8 cellular contexts compared by ENCODE assay signal in the genomic region with DNA sequence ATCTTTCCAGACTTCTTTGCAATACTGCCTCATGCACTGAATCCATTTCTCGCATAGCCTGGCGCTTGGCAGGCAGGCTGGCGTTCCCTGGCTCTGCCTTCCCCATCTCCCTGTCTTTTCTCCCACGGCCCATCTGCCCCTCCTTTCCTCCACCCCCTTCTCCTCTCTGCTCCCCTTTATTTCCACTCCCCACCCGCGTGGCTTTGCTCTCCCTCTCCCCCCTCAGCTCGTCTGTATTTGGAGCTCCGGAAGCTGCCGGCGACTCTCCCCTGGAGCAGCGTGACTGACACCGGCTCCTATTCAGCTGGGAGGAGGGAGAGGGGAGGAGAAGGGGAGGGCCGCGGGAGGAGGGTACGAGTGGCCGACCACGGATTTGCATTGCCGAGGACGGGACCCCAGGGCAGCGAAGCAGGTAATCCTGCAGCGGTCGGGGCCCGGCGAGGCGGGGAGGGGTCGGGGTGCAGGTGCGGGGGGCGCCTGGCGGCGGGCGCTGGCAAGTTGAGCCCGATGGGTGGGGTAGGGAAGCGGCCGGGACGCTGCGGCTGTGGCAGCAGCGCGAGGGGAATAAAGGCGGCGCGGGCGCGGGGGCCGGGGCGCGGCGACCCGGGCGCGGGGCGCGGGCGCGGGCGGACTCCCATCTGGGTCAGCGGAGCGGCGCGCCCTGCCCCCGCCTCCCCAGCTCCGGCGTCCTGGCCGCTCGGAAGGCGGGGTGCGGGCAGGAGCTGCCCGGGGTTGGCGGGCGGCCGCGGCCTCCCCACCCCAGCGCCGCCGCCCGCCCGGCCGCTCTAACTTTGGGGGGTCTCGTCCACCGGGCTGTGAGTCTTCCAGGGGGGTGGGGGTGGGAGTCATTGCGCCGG. TPM values are rescaled to one million over a fixed set of nuclear protein-coding genes. Genes with fewer than 3 reads are reported as not detected.
DNase-seq lines count a peak whose midpoint lies in the region; ATAC-seq and TF ChIP-seq lines count a peak whose summit lies in the region.

A gene with protein sequence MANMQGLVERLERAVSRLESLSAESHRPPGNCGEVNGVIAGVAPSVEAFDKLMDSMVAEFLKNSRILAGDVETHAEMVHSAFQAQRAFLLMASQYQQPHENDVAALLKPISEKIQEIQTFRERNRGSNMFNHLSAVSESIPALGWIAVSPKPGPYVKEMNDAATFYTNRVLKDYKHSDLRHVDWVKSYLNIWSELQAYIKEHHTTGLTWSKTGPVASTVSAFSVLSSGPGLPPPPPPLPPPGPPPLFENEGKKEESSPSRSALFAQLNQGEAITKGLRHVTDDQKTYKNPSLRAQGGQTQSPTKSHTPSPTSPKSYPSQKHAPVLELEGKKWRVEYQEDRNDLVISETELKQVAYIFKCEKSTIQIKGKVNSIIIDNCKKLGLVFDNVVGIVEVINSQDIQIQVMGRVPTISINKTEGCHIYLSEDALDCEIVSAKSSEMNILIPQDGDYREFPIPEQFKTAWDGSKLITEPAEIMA (plus strand): TSS at position 261 of the 857 bp plus-strand sequence. CDS start 27,961 bp downstream, outside the sequence.

- no peaks in the 10 kb centered on the region for H3K36me3 Mint-ChIP-seq in stimulated activated effector memory CD8-positive, alpha-beta T cell treated with anti-CD3 and anti-CD28 coated beads, Interleukin-12 subunit alpha, Interleukin-12 subunit beta, amount 100 ng/mL, for 72 hours

- H3K9me3 Mint-ChIP-seq in stimulated activated effector memory CD8-positive, alpha-beta T cell treated with anti-CD3 and anti-CD28 coated beads, Interleukin-12 subunit alpha, Interleukin-12 subunit beta, amount 100 ng/mL, for 72 hours, result no peaks in the 10 kb centered on the region

- H3K27ac ChIP-seq in dorsolateral prefrontal cortex, result peak within 1 kb of the TSS in 56 of 59 donors; percentile 6 to 88 (median 73)

- H3K4me3 Mint-ChIP-seq in stimulated activated effector memory CD8-positive, alpha-beta T cell treated with anti-CD3 and anti-CD28 coated beads, Interleukin-12 subunit alpha, Interleukin-12 subunit beta, amount 100 ng/mL, for 72 hours, result peak within 1 kb of the TSS; percentile 18

- H3K4me1 Mint-ChIP-seq in stimulated activated effector memory CD8-positive, alpha-beta T cell treated with anti-CD3 and anti-CD28 coated beads, Interleukin-12 subunit alpha, Interleukin-12 subunit beta, amount 100 ng/mL, for 72 hours, result no peaks in the 10 kb centered on the region

- H3K27me3 ChIP-seq in dorsolateral prefrontal cortex, result no peaks in the 10 kb centered on the region

- no peak for TF ChIP-seq CTCF in dorsolateral prefrontal cortex (IDR thresholded peaks at IDR 0.05 in 54 of 56, conservative IDR thresholded peaks at IDR 0.05 in 2 of 56; ENCODE audit: low read depth in 1 of 56, partially characterized antibody in 56 of 56)

- peak within 1 kb of the TSS; percentile 40 to 77 (median 61) for H3K4me3 ChIP-seq in dorsolateral prefrontal cortex

- intact Hi-C loops in dorsolateral prefrontal cortex (cut with DNase I) (no loop called here), left colon (cut with DNase I, micrococcal nuclease) (no loop called here)

- DNase-seq in AG08395 (ENCODE audit: low spot score), result peak; percentile 71
- DNase-seq in HCEC 1CT, result peak; percentile 26
- peak; percentile 84 for DNase-seq in RPMI7951 (ENCODE audit: low read depth)
- peak; percentile 35 to 88 (median 80) for DNase-seq in dorsolateral prefrontal cortex
- peak; percentile 56 to 77 for DNase-seq in left colon
- DNase-seq in stimulated activated effector memory CD8-positive, alpha-beta T cell treated with anti-CD3 and anti-CD28 coated beads, Interleukin-12 subunit alpha, Interleukin-12 subunit beta, amount 100 ng/mL, for 72 hours (ENCODE audit: low spot score in 2 of 2), result no peak
- DNase-seq in activated gamma-delta T cell (lab: John Stamatoyannopoulos, UW), result no peak

- H3K27ac Mint-ChIP-seq in stimulated activated effector memory CD8-positive, alpha-beta T cell treated with anti-CD3 and anti-CD28 coated beads, Interleukin-12 subunit alpha, Interleukin-12 subunit beta, amount 100 ng/mL, for 72 hours, result no peak within 1 kb of the TSS

- ATAC-seq in left colon (peak; percentile 83), HG02938 (IDR thresholded peaks at IDR 0.05; ENCODE audit: unreplicated experiment) (no peak)
- peak; percentile 19 for ATAC-seq in stimulated activated effector memory CD8-positive, alpha-beta T cell treated with anti-CD3 and anti-CD28 coated beads, Interleukin-12 subunit alpha, Interleukin-12 subunit beta, amount 100 ng/mL, for 72 hours

RNA-seq across cellular contexts. Expression of the gene that starts here (rescaled TPM):
- total RNA-seq in RPMI7951 (2014; rRNA removed; shearing (Covaris generic)), result 29.5 and 35.9 TPM in 2 replicates
- 100 to 1,000 TPM in 82 of 120 experiments, 10 to 100 TPM in 38; 30.6 to 202 (median 113) TPM for total RNA-seq in dorsolateral prefrontal cortex
- total RNA-seq in left colon, result 1 to 10 TPM; 3.4 to 7.1 TPM

Comparison
In these comparisons a context has a peak if more than half of its experiments do, and no peak if none do; other contexts are left out.
1. DNase-seq: peak in AG08395 (single experiment), HCEC 1CT (single experiment), RPMI7951 (single experiment), dorsolateral prefrontal cortex (10 of 10) and left colon (2 of 2); none in stimulated activated effector memory CD8-positive, alpha-beta T cell treated with anti-CD3 and anti-CD28 coated beads, Interleukin-12 subunit alpha, Interleukin-12 subunit beta, amount 100 ng/mL, for 72 hours (0 of 2) and activated gamma-delta T cell (single experiment).